ENCODE assay signal across 31 cellular contexts in genomic region chr2:27680571-27680970, GRCh38. TPM values are rescaled to one million over a fixed set of nuclear protein-coding genes. Genes with fewer than 3 reads are reported as not detected.
DNase-seq lines count a peak whose midpoint lies in the region; ATAC-seq and TF ChIP-seq lines count a peak whose summit lies in the region.
"Had no signal": no experiment of that assay in that cellular context is flagged by ENCODE, and none has a peak within 500 bp of the region (broad histone marks: within the 10 kb centered on the region; RNA-seq: fewer than 3 reads in every experiment).

No MANE protein-coding gene starts in this region.

- no peaks in the 10 kb centered on the region for H3K27me3 Mint-ChIP-seq in T-helper 1 cell treated with Interleukin-12 subunit alpha and Interleukin-12 subunit beta and Interleukin-4 antibody, amounts not matched to agents 30 μg/mL and 1 μg/mL, for 36 hours (ENCODE audit: low read depth)
- H3K27me3 Mint-ChIP-seq in endodermal cell (ENCODE audit: insufficient read depth): no peaks in the 10 kb centered on the region
- no peaks in the 10 kb centered on the region for H3K27me3 Mint-ChIP-seq in osteocyte (ENCODE audit: unreplicated experiment)
- H3K27me3 Mint-ChIP-seq: activated CD4-positive, alpha-beta memory T cell treated with anti-CD3 and anti-CD28 coated beads for 36 hours; activated naive CD4-positive, alpha-beta T cell treated with anti-CD3 and anti-CD28 coated beads, Interleukin-2, amount 10 ng/mL, durations not matched to agents 7 days and 5 days; CD4-positive, CD25-positive, alpha-beta regulatory T cell had no signal

- peaks cover 27% of the 10 kb centered on the region for H3K36me3 Mint-ChIP-seq in T-helper 1 cell treated with Interleukin-12 subunit alpha and Interleukin-12 subunit beta and Interleukin-4 antibody, amounts not matched to agents 30 μg/mL and 1 μg/mL, for 36 hours (ENCODE audit: low read depth)
- H3K36me3 Mint-ChIP-seq in endodermal cell (ENCODE audit: low read depth) (peaks cover 63% of the 10 kb centered on the region), osteocyte (ENCODE audit: unreplicated experiment) (peaks cover 38% of the 10 kb centered on the region)

- H3K27ac ChIP-seq in RWPE2 (ENCODE audit: poor library complexity, severe bottlenecking) (peak overlapping the region; percentile 79), endodermal cell (ENCODE audit: low read depth, low read length) (peak overlapping the region; percentile 12), WERI-Rb-1 (no peak overlapping the region)
- H3K27ac ChIP-seq: 22Rv1, coronary artery, esophagus muscularis mucosa, RWPE1, SK-N-MC had no signal

- WGBS in endodermal cell (ENCODE audit: insufficient coverage in 1 of 2, insufficient read length in 1 of 2), 2 experiments: 73% methylated on average over 2 of the region's 2 CpGs; no CpG with 5 or more reads in 1 of the 2 experiments

- no peak for TF ChIP-seq CTCF in RWPE2 (IDR thresholded peaks at IDR 0.05; ENCODE audit: poor library complexity, severe bottlenecking)
- no peak for TF ChIP-seq CTCF in endodermal cell (conservative IDR thresholded peaks at IDR 0.05)
- TF ChIP-seq CTCF in osteocyte (IDR thresholded peaks at IDR 0.05): no peak
- no peak for TF ChIP-seq CTCF in BE2C (IDR thresholded peaks at IDR 0.05; ENCODE audit: low read depth, low read length)
- no peak for TF ChIP-seq CTCF in WERI-Rb-1 (IDR thresholded peaks at IDR 0.05; ENCODE audit: low read depth, low read length)

- peaks cover 18% of the 10 kb centered on the region for H3K4me1 Mint-ChIP-seq in T-helper 1 cell treated with Interleukin-12 subunit alpha and Interleukin-12 subunit beta and Interleukin-4 antibody, amounts not matched to agents 30 μg/mL and 1 μg/mL, for 36 hours (ENCODE audit: low read depth)
- H3K4me1 Mint-ChIP-seq in endodermal cell: peaks cover 25% of the 10 kb centered on the region
- peaks cover 30% of the 10 kb centered on the region for H3K4me1 Mint-ChIP-seq in osteocyte (ENCODE audit: unreplicated experiment)
- H3K4me1 Mint-ChIP-seq: nephron progenitor cell had no signal

- DNase-seq in T-helper 1 cell: no peak
- no peak for DNase-seq in RWPE2 (ENCODE audit: low spot score)
- DNase-seq in endodermal cell: no peak
- no peak for DNase-seq in osteocyte (ENCODE audit: extremely low spot score, unreplicated experiment)
- DNase-seq in BE2C: no peak
- no peak for DNase-seq in stimulated activated CD4-positive, alpha-beta T cell treated with anti-CD3 and anti-CD28 coated beads, Interleukin-4, amount 100 ng/mL, for 1 hour
- DNase-seq in WERI-Rb-1: no peak
- DNase-seq: activated CD4-positive, alpha-beta memory T cell treated with anti-CD3 and anti-CD28 coated beads for 36 hours; activated CD4-positive, alpha-beta T cell treated with anti-CD3 and anti-CD28 coated beads for 1 hour; activated naive CD4-positive, alpha-beta T cell treated with anti-CD3 and anti-CD28 coated beads, Interleukin-2, amount 10 ng/mL, durations not matched to agents 7 days and 5 days; amniotic stem cell; CD4-positive, CD25-positive, alpha-beta regulatory T cell; DMS 273 treated with DMSO at 0.1 percent for 48 hours; effector memory CD4-positive, alpha-beta T cell; foreskin keratinocyte; KBM-7; NCI-H1092 treated with DMSO at 0.1 percent for 48 hours; NCI-H1694 treated with DMSO at 0.1 percent for 48 hours; NCI-H446 treated with DMSO at 0.1 percent for 48 hours; nephron progenitor cell; stimulated activated naive CD4-positive, alpha-beta T cell treated with Interleukin-2 at 50 U/mL for 16 hours; T-helper 2 cell had no signal

- H3K27ac Mint-ChIP-seq in T-helper 1 cell treated with Interleukin-12 subunit alpha and Interleukin-12 subunit beta and Interleukin-4 antibody, amounts not matched to agents 30 μg/mL and 1 μg/mL, for 36 hours: peak overlapping the region; percentile 24
- H3K27ac Mint-ChIP-seq in endodermal cell (peak overlapping the region; percentile 71), osteocyte (ENCODE audit: unreplicated experiment) (peak overlapping the region; percentile 82)
- H3K27ac Mint-ChIP-seq: activated naive CD4-positive, alpha-beta T cell treated with anti-CD3 and anti-CD28 coated beads, Interleukin-2, amount 10 ng/mL, durations not matched to agents 7 days and 5 days; nephron progenitor cell had no signal

- H3K4me3 ChIP-seq in RWPE2 (ENCODE audit: severe bottlenecking) (no peak overlapping the region), endodermal cell (ENCODE audit: low read length) (peak overlapping the region; percentile 64), BE2C (ENCODE audit: low read depth, low read length) (no peak overlapping the region), WERI-Rb-1 (ENCODE audit: low read depth, low read length) (no peak overlapping the region)
- H3K4me3 ChIP-seq: coronary artery, esophagus muscularis mucosa, GM12878, pancreas, SK-N-MC, suprapubic skin had no signal

- no peak for ATAC-seq in RWPE2 (ENCODE audit: low read depth)
- ATAC-seq: foreskin keratinocyte, GM12878 had no signal

- peak overlapping the region; percentile 62 for H3K9ac ChIP-seq in endodermal cell (ENCODE audit: extremely low read depth, low read length, poor library complexity, severe bottlenecking)

- H3K9me3 Mint-ChIP-seq in T-helper 1 cell treated with Interleukin-12 subunit alpha and Interleukin-12 subunit beta and Interleukin-4 antibody, amounts not matched to agents 30 μg/mL and 1 μg/mL, for 36 hours: no peaks in the 10 kb centered on the region
- H3K9me3 Mint-ChIP-seq in endodermal cell (no peaks in the 10 kb centered on the region), osteocyte (ENCODE audit: unreplicated experiment) (no peaks in the 10 kb centered on the region)
- H3K9me3 Mint-ChIP-seq: activated CD4-positive, alpha-beta memory T cell treated with anti-CD3 and anti-CD28 coated beads for 36 hours; activated naive CD4-positive, alpha-beta T cell treated with anti-CD3 and anti-CD28 coated beads, Interleukin-2, amount 10 ng/mL, durations not matched to agents 7 days and 5 days; CD4-positive, CD25-positive, alpha-beta regulatory T cell; nephron progenitor cell had no signal

- H3K27me3 ChIP-seq in RWPE2 (ENCODE audit: insufficient read depth, poor library complexity, severe bottlenecking) (no peaks in the 10 kb centered on the region), endodermal cell (ENCODE audit: control insufficient read depth, insufficient read depth, low read length, poor library complexity, severe bottlenecking) (no peaks in the 10 kb centered on the region), BE2C (no peaks in the 10 kb centered on the region), WERI-Rb-1 (ENCODE audit: insufficient read depth, low read depth, severe bottlenecking) (no peaks in the 10 kb centered on the region)
- H3K27me3 ChIP-seq: esophagus muscularis mucosa, foreskin keratinocyte, pancreas, suprapubic skin had no signal

- H3K4me1 ChIP-seq in RWPE2 (ENCODE audit: insufficient read depth, poor library complexity, severe bottlenecking) (peaks cover 23% of the 10 kb centered on the region), endodermal cell (ENCODE audit: control insufficient read depth, insufficient read depth, low read length) (peaks cover 11% of the 10 kb centered on the region), BE2C (peaks cover 4% of the 10 kb centered on the region)

- H3K9me3 ChIP-seq in RWPE2 (ENCODE audit: severe bottlenecking) (no peaks in the 10 kb centered on the region), endodermal cell (ENCODE audit: control insufficient read depth, low read length) (no peaks in the 10 kb centered on the region), BE2C (no peaks in the 10 kb centered on the region), WERI-Rb-1 (ENCODE audit: severe bottlenecking) (no peaks in the 10 kb centered on the region)
- H3K9me3 ChIP-seq: esophagus muscularis mucosa, suprapubic skin had no signal

- peaks cover 61% of the 10 kb centered on the region for H3K36me3 ChIP-seq in RWPE2 (ENCODE audit: low read depth)
- H3K36me3 ChIP-seq in endodermal cell (ENCODE audit: control insufficient read depth, insufficient read depth, low read length): peaks cover 72% of the 10 kb centered on the region
- H3K36me3 ChIP-seq in BE2C: peaks cover 59% of the 10 kb centered on the region
- peaks cover 65% of the 10 kb centered on the region for H3K36me3 ChIP-seq in WERI-Rb-1

- H3K4me3 Mint-ChIP-seq in T-helper 1 cell treated with Interleukin-12 subunit alpha and Interleukin-12 subunit beta and Interleukin-4 antibody, amounts not matched to agents 30 μg/mL and 1 μg/mL, for 36 hours: no peak overlapping the region
- H3K4me3 Mint-ChIP-seq in endodermal cell: peak overlapping the region; percentile 1
- H3K4me3 Mint-ChIP-seq in osteocyte (ENCODE audit: unreplicated experiment): no peak overlapping the region
- H3K4me3 Mint-ChIP-seq: activated CD4-positive, alpha-beta memory T cell treated with anti-CD3 and anti-CD28 coated beads for 36 hours; activated naive CD4-positive, alpha-beta T cell treated with anti-CD3 and anti-CD28 coated beads, Interleukin-2, amount 10 ng/mL, durations not matched to agents 7 days and 5 days; CD4-positive, CD25-positive, alpha-beta regulatory T cell; nephron progenitor cell had no signal

RNA-seq across cellular contexts. Expression of gene SLC4A1AP, which starts 16.9 kb away (rescaled TPM):
- total RNA-seq in endodermal cell (10 to 100 TPM; 24.7 to 24.9 TPM), osteocyte (20.5 and 20.7 TPM in 2 replicates)
- 23.7 TPM for polyA plus RNA-seq in endodermal cell (2013, experiment 1 of 2)
- polyA plus RNA-seq in endodermal cell (2013, experiment 2 of 2): 26.1 TPM
- 29.2 TPM for polyA plus RNA-seq in BE2C (2012; ENCODE audit: insufficient read depth, insufficient read length, low read depth)

RNA-seq across cellular contexts. Expression of gene SUPT7L, which starts 17.2 kb away (rescaled TPM):
- 10 to 100 TPM; 43.3 to 43.9 TPM for total RNA-seq in endodermal cell
- 40.9 TPM for polyA plus RNA-seq in endodermal cell (2013, experiment 1 of 2)
- polyA plus RNA-seq in endodermal cell (2013, experiment 2 of 2): 36.3 TPM
- 37.9 and 41.2 TPM in 2 replicates for total RNA-seq in osteocyte
- polyA plus RNA-seq in BE2C (2012; ENCODE audit: insufficient read depth, insufficient read length, low read depth): 49.4 TPM

RNA-seq across cellular contexts. Expression of gene GPN1, which starts 51.7 kb away (rescaled TPM):
- total RNA-seq in endodermal cell (10 to 100 TPM; 49.6 to 51.5 TPM), osteocyte (28.6 and 28.8 TPM in 2 replicates)
- polyA plus RNA-seq in endodermal cell (2013, experiment 1 of 2): 57.9 TPM
- 56.3 TPM for polyA plus RNA-seq in endodermal cell (2013, experiment 2 of 2)
- polyA plus RNA-seq in BE2C (2012; ENCODE audit: insufficient read depth, insufficient read length, low read depth): 35.7 TPM

RNA-seq across cellular contexts. Expression of gene CCDC121, which starts 51.8 kb away (rescaled TPM):
- total RNA-seq in endodermal cell (1 to 10 TPM; 4.6 to 5.3 TPM), osteocyte (2.1 and 2.5 TPM in 2 replicates)
- polyA plus RNA-seq in endodermal cell (2013, experiment 1 of 2): 6.3 TPM
- polyA plus RNA-seq in endodermal cell (2013, experiment 2 of 2): 5.4 TPM
- polyA plus RNA-seq in BE2C (2012; ENCODE audit: insufficient read depth, insufficient read length, low read depth): 4.1 TPM

Comparison
In these comparisons a context has a peak if more than half of its experiments do, and no peak if none do; other contexts are left out.
1. H3K27ac Mint-ChIP-seq: peak in every context shown above with its lines; median percentile 82 in osteocyte; 71 in endodermal cell; 24 in T-helper 1 cell treated with Interleukin-12 subunit alpha and Interleukin-12 subunit beta and Interleukin-4 antibody, amounts not matched to agents 30 μg/mL and 1 μg/mL, for 36 hours.